24 cellular contexts compared by ENCODE assay signal in genomic region chr12:32854716-32855115, GRCh38. TPM values are rescaled to one million over a fixed set of nuclear protein-coding genes. Genes with fewer than 3 reads are reported as not detected.
"Had no signal": no experiment of that assay in that cellular context is flagged by ENCODE, and none has a peak within 500 bp of the region (broad histone marks: within the 10 kb centered on the region; RNA-seq: fewer than 3 reads in every experiment).

No MANE protein-coding gene starts in this region.

- H3K9me3 ChIP-seq: left lung, sigmoid colon, thoracic aorta, vagina had no signal

- H3K4me1 ChIP-seq: left lung, sigmoid colon, vagina had no signal

- H3K27ac ChIP-seq: brain microvascular endothelial cell, left lung, sigmoid colon, thoracic aorta, vagina, WERI-Rb-1 had no signal

- H3K27ac Mint-ChIP-seq: activated CD4-positive, alpha-beta T cell treated with anti-CD3 and anti-CD28 coated beads, Interleukin-2, amount 10 ng/mL, durations not matched to agents 7 days and 5 days; activated CD8-positive, alpha-beta T cell treated with anti-CD3 and anti-CD28 coated beads for 36 hours; activated T-helper 17 cell treated with anti-CD3 and anti-CD28 coated beads, Interleukin-2, amount 50 U/mL, for 72 hours; nephron; stimulated activated effector memory CD8-positive, alpha-beta T cell treated with anti-CD3 and anti-CD28 coated beads, Interleukin-12 subunit alpha, Interleukin-12 subunit beta, amount 100 ng/mL, for 72 hours; stimulated activated naive CD8-positive, alpha-beta T cell treated with anti-CD3 and anti-CD28 coated beads, Interleukin-15, Interleukin-2, amounts not matched to agents 100 ng/mL and 50 ng/mL, for 24 hours; type B pancreatic cell had no signal

- H3K27me3 Mint-ChIP-seq: activated CD4-positive, alpha-beta T cell treated with anti-CD3 and anti-CD28 coated beads, Interleukin-2, amount 10 ng/mL, durations not matched to agents 7 days and 5 days; type B pancreatic cell had no signal

- H3K4me3 ChIP-seq: left lung, sigmoid colon, thoracic aorta, vagina had no signal

- ATAC-seq: activated CD8-positive, alpha-beta T cell treated with anti-CD3 and anti-CD28 coated beads for 36 hours; activated T-cell treated with anti-CD3 and anti-CD28 coated beads, Interleukin-2, amount 50 U/mL, for 4 hours; activated T-helper 17 cell treated with anti-CD3 and anti-CD28 coated beads, Interleukin-2, amount 50 U/mL, for 72 hours; esophagus mucosa; left lung; stimulated activated effector memory CD8-positive, alpha-beta T cell treated with anti-CD3 and anti-CD28 coated beads, Interleukin-12 subunit alpha, Interleukin-12 subunit beta, amount 100 ng/mL, for 72 hours had no signal

- H3K36me3 Mint-ChIP-seq: stimulated activated effector memory CD8-positive, alpha-beta T cell treated with anti-CD3 and anti-CD28 coated beads, Interleukin-12 subunit alpha, Interleukin-12 subunit beta, amount 100 ng/mL, for 72 hours had no signal

- DNase-seq: activated CD4-positive, alpha-beta T cell treated with anti-CD3 and anti-CD28 coated beads, Interleukin-2, amount 10 ng/mL, durations not matched to agents 7 days and 5 days; activated CD4-positive, CD25-positive, alpha-beta regulatory T cell treated with anti-CD3 and anti-CD28 coated beads, Interleukin-2, amount 50 U/mL, for 72 hours; activated CD8-positive, alpha-beta T cell treated with anti-CD3 and anti-CD28 coated beads for 36 hours; activated gamma-delta T cell treated with Interleukin-2 at 50 U/mL for 16 hours; activated naive CD4-positive, alpha-beta T cell treated with anti-CD3 and anti-CD28 coated beads, Interleukin-2, amount 50 U/mL, for 16 hours; activated T-cell treated with anti-CD3 and anti-CD28 coated beads, Interleukin-2, amount 50 U/mL, for 4 hours; amniotic stem cell; brain microvascular endothelial cell; central memory CD4-positive, alpha-beta T cell; foreskin fibroblast; left lung; sigmoid colon; small intestine; stimulated activated CD4-positive, alpha-beta T cell treated with anti-CD3 and anti-CD28 coated beads, Interleukin-4, amount 100 ng/mL, for 24 hours; WERI-Rb-1 had no signal

- H3K36me3 ChIP-seq: brain microvascular endothelial cell, left lung, sigmoid colon, thoracic aorta, vagina, WERI-Rb-1 had no signal

- H3K4me3 Mint-ChIP-seq: activated CD4-positive, alpha-beta T cell treated with anti-CD3 and anti-CD28 coated beads, Interleukin-2, amount 10 ng/mL, durations not matched to agents 7 days and 5 days; activated CD8-positive, alpha-beta T cell treated with anti-CD3 and anti-CD28 coated beads for 36 hours; activated T-cell treated with anti-CD3 and anti-CD28 coated beads, Interleukin-2, amount 50 U/mL, for 4 hours; activated T-helper 17 cell treated with anti-CD3 and anti-CD28 coated beads, Interleukin-2, amount 50 U/mL, for 72 hours; nephron; stimulated activated effector memory CD8-positive, alpha-beta T cell treated with anti-CD3 and anti-CD28 coated beads, Interleukin-12 subunit alpha, Interleukin-12 subunit beta, amount 100 ng/mL, for 72 hours; stimulated activated naive CD8-positive, alpha-beta T cell treated with anti-CD3 and anti-CD28 coated beads, Interleukin-15, Interleukin-2, amounts not matched to agents 100 ng/mL and 50 ng/mL, for 24 hours; type B pancreatic cell had no signal

- H3K4me1 Mint-ChIP-seq: activated CD4-positive, alpha-beta T cell treated with anti-CD3 and anti-CD28 coated beads, Interleukin-2, amount 10 ng/mL, durations not matched to agents 7 days and 5 days; activated T-helper 17 cell treated with anti-CD3 and anti-CD28 coated beads, Interleukin-2, amount 50 U/mL, for 72 hours; stimulated activated effector memory CD8-positive, alpha-beta T cell treated with anti-CD3 and anti-CD28 coated beads, Interleukin-12 subunit alpha, Interleukin-12 subunit beta, amount 100 ng/mL, for 72 hours had no signal

- H3K9me3 Mint-ChIP-seq: activated CD4-positive, alpha-beta T cell treated with anti-CD3 and anti-CD28 coated beads, Interleukin-2, amount 10 ng/mL, durations not matched to agents 7 days and 5 days; activated CD8-positive, alpha-beta T cell treated with anti-CD3 and anti-CD28 coated beads for 36 hours; activated T-cell treated with anti-CD3 and anti-CD28 coated beads, Interleukin-2, amount 50 U/mL, for 4 hours; activated T-helper 17 cell treated with anti-CD3 and anti-CD28 coated beads, Interleukin-2, amount 50 U/mL, for 72 hours; nephron; stimulated activated effector memory CD8-positive, alpha-beta T cell treated with anti-CD3 and anti-CD28 coated beads, Interleukin-12 subunit alpha, Interleukin-12 subunit beta, amount 100 ng/mL, for 72 hours; stimulated activated naive CD8-positive, alpha-beta T cell treated with anti-CD3 and anti-CD28 coated beads, Interleukin-15, Interleukin-2, amounts not matched to agents 100 ng/mL and 50 ng/mL, for 24 hours; type B pancreatic cell had no signal

- H3K27me3 ChIP-seq: brain microvascular endothelial cell, left lung, sigmoid colon, vagina had no signal

RNA-seq across cellular contexts. Expression of gene PKP2, which starts 41.9 kb away (rescaled TPM):
- total RNA-seq: activated CD4-positive, alpha-beta T cell treated with anti-CD3 and anti-CD28 coated beads, Interleukin-2, amount 10 ng/mL, durations not matched to agents 7 days and 5 days; activated T-helper 17 cell treated with anti-CD3 and anti-CD28 coated beads, Interleukin-2, amount 50 U/mL, for 72 hours; T-helper 1 cell treated with Interleukin-12 subunit alpha and Interleukin-12 subunit beta and Interleukin-4 antibody, amounts not matched to agents 30 ng/mL and 1 ng/mL, for 36 hours had no signal
